In the genomic region with DNA sequence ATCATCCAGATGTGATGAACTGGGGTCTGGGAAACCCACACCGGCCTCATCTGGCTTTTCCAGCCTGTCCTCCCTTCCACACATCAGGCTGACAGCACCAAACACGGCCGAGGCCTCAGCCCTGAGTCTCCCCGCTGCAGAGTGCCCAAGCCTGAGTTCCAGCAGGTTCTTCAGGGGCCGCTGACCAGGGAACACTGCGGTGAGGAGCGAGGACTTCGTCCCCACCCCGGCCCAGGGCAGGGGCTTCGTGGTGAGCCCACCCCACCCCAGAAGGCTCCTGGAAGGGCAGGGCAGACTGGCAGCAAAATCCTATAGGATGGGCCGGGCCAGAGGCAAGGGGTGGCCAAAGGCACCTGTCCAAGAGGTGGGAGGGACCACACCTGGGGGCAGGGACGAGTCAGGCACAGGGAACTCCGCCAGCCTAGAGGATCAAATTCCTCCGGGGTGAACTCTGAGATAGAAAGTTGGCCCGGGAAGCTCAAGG, we compare ENCODE assay signal across 15 cellular contexts. TPM values are rescaled to one million over a fixed set of nuclear protein-coding genes. Genes with fewer than 3 reads are reported as not detected.
DNase-seq lines count a peak whose midpoint lies in the region; ATAC-seq lines count a peak whose summit lies in the region.
"Had no signal": no experiment of that assay in that cellular context is flagged by ENCODE, and none has a peak within 500 bp of the region (broad histone marks: within the 10 kb centered on the region; RNA-seq: fewer than 3 reads in every experiment).

Gene SLC51A, plus strand, starts transcription at position 454 of the 484 bp plus-strand sequence. CDS start 179 bp downstream, outside the sequence.

- H3K4me1 Mint-ChIP-seq in T-helper 1 cell treated with Interleukin-12 subunit alpha and Interleukin-12 subunit beta and Interleukin-4 antibody, amounts not matched to agents 30 μg/mL and 1 μg/mL, for 36 hours (ENCODE audit: low read depth): peaks cover 16% of the 10 kb centered on the region
- H3K4me1 Mint-ChIP-seq in activated T-helper 2 cell treated with anti-CD3 and anti-CD28 coated beads, Interferon-gamma antibody, Interleukin-2, Interleukin-4, amounts not matched to agents 10 μg/mL and 5 μg/mL and 100 μg/mL, durations not matched to agents 14 hours and 24 hours and 36 hours (ENCODE audit: low read depth): peaks cover 12% of the 10 kb centered on the region

- H3K27ac Mint-ChIP-seq in T-helper 1 cell treated with Interleukin-12 subunit alpha and Interleukin-12 subunit beta and Interleukin-4 antibody, amounts not matched to agents 30 μg/mL and 1 μg/mL, for 36 hours: peak within 1 kb of the TSS; percentile 47
- H3K27ac Mint-ChIP-seq in activated T-helper 2 cell treated with anti-CD3 and anti-CD28 coated beads, Interferon-gamma antibody, Interleukin-2, Interleukin-4, amounts not matched to agents 10 μg/mL and 5 μg/mL and 100 μg/mL, durations not matched to agents 14 hours and 24 hours and 36 hours: peak within 1 kb of the TSS; percentile 7

- H3K27me3 Mint-ChIP-seq in T-helper 1 cell treated with Interleukin-12 subunit alpha and Interleukin-12 subunit beta and Interleukin-4 antibody, amounts not matched to agents 30 μg/mL and 1 μg/mL, for 36 hours (ENCODE audit: low read depth): no peaks in the 10 kb centered on the region
- no peaks in the 10 kb centered on the region for H3K27me3 Mint-ChIP-seq in activated T-helper 2 cell treated with anti-CD3 and anti-CD28 coated beads, Interferon-gamma antibody, Interleukin-2, Interleukin-4, amounts not matched to agents 10 μg/mL and 5 μg/mL and 100 μg/mL, durations not matched to agents 14 hours and 24 hours and 36 hours (ENCODE audit: low read depth)
- H3K27me3 Mint-ChIP-seq: T-cell had no signal

- no peaks in the 10 kb centered on the region for H3K9me3 Mint-ChIP-seq in T-helper 1 cell treated with Interleukin-12 subunit alpha and Interleukin-12 subunit beta and Interleukin-4 antibody, amounts not matched to agents 30 μg/mL and 1 μg/mL, for 36 hours
- no peaks in the 10 kb centered on the region for H3K9me3 Mint-ChIP-seq in activated T-helper 2 cell treated with anti-CD3 and anti-CD28 coated beads, Interferon-gamma antibody, Interleukin-2, Interleukin-4, amounts not matched to agents 10 μg/mL and 5 μg/mL and 100 μg/mL, durations not matched to agents 14 hours and 24 hours and 36 hours
- H3K9me3 Mint-ChIP-seq: T-cell had no signal

- H3K4me3 Mint-ChIP-seq in T-helper 1 cell treated with Interleukin-12 subunit alpha and Interleukin-12 subunit beta and Interleukin-4 antibody, amounts not matched to agents 30 μg/mL and 1 μg/mL, for 36 hours: no peak within 1 kb of the TSS
- peak within 1 kb of the TSS; percentile 1 for H3K4me3 Mint-ChIP-seq in activated T-helper 2 cell treated with anti-CD3 and anti-CD28 coated beads, Interferon-gamma antibody, Interleukin-2, Interleukin-4, amounts not matched to agents 10 μg/mL and 5 μg/mL and 100 μg/mL, durations not matched to agents 14 hours and 24 hours and 36 hours (ENCODE audit: low read depth)

- peak; percentile 77 for ATAC-seq in left colon
- no peak for ATAC-seq in sciatic nerve
- no peak for ATAC-seq in HG03025 (IDR thresholded peaks at IDR 0.05; ENCODE audit: low FRiP score, unreplicated experiment)
- ATAC-seq: T-cell had no signal

- DNase-seq in T-helper 1 cell (no peak), left colon (peak in 1 of 2 donors; percentile 74), sciatic nerve (ENCODE audit: low spot score) (peak; percentile 49), AG08396 (ENCODE audit: low spot score) (no peak), cardiac septum (ENCODE audit: low spot score) (no peak)
- no peak for DNase-seq in activated T-helper 2 cell treated with anti-CD3 and anti-CD28 coated beads, Interferon-gamma antibody, Interleukin-2, Interleukin-4, amounts not matched to agents 10 μg/mL and 5 μg/mL and 100 μg/mL, durations not matched to agents 14 hours and 24 hours and 36 hours (ENCODE audit: low spot score)
- DNase-seq: activated CD8-positive, alpha-beta memory T cell treated with anti-CD3 and anti-CD28 coated beads for 24 hours; Karpas-422; midbrain; T-cell; trophoblast cell had no signal

- no peaks in the 10 kb centered on the region for H3K36me3 Mint-ChIP-seq in T-helper 1 cell treated with Interleukin-12 subunit alpha and Interleukin-12 subunit beta and Interleukin-4 antibody, amounts not matched to agents 30 μg/mL and 1 μg/mL, for 36 hours (ENCODE audit: low read depth)
- no peaks in the 10 kb centered on the region for H3K36me3 Mint-ChIP-seq in activated T-helper 2 cell treated with anti-CD3 and anti-CD28 coated beads, Interferon-gamma antibody, Interleukin-2, Interleukin-4, amounts not matched to agents 10 μg/mL and 5 μg/mL and 100 μg/mL, durations not matched to agents 14 hours and 24 hours and 36 hours (ENCODE audit: low read depth)
- H3K36me3 Mint-ChIP-seq: T-cell had no signal

- intact Hi-C loops in activated T-helper 2 cell treated with anti-CD3 and anti-CD28 coated beads, Interferon-gamma antibody, Interleukin-2, Interleukin-4, amounts not matched to agents 10 μg/mL and 5 μg/mL and 100 μg/mL, durations not matched to agents 14 hours and 24 hours and 36 hours (cut with micrococcal nuclease): no loop called here
- intact Hi-C loops in left colon (cut with DNase I, micrococcal nuclease): no loop called here
- intact Hi-C loops in sciatic nerve (cut with DNase I): no loop called here
- intact Hi-C loops in cardiac septum (cut with DNase I): no loop called here

RNA-seq across cellular contexts. Expression of gene SLC51A, which starts in this region (rescaled TPM):
- not detected in 2 replicates for total RNA-seq in activated T-helper 2 cell treated with anti-CD3 and anti-CD28 coated beads, Interferon-gamma antibody, Interleukin-2, Interleukin-4, amounts not matched to agents 10 μg/mL and 5 μg/mL and 100 μg/mL, durations not matched to agents 14 hours and 24 hours and 36 hours
- total RNA-seq in left colon (10 to 100 TPM in 1 of 2 donors, under 1 TPM in 1; 0.46 to 86.3 TPM), sciatic nerve (0.58 TPM), cardiac septum (0.51 TPM)
- total RNA-seq: A172, ascending aorta, T-cell had no signal

Comparison
In these comparisons a context has a peak if more than half of its experiments do, and no peak if none do; other contexts are left out.
1. Peak in DNase-seq in sciatic nerve; RNA of the gene not detected or under 1 TPM.